1 cellular context compared by ENCODE assay signal in genomic region chr5:72307968-72308852, GRCh38.
TF ChIP-seq lines count a peak whose summit lies in the region.

No MANE protein-coding gene starts in this region.

TF ChIP-seq in HepG2, 621 proteins besides CTCF, POLR2A, EP300 and RAD21 (continued from another document and continues in another):
- TF ChIP-seq ZBTB10 (CRISPR knock-in tag; IDR thresholded peaks at IDR 0.05; ENCODE audit: borderline replicate concordance) (peak; percentile 54; the same call in 1 of the 2 replicates), ZNF20 (CRISPR knock-in tag; IDR thresholded peaks at IDR 0.05) (peak; percentile 55; the same call in 1 of the 2 replicates), HOXA5 (CRISPR knock-in tag; IDR thresholded peaks at IDR 0.05) (no peak; the same call in 1 of the 2 replicates), ZNF775 (CRISPR knock-in tag; IDR thresholded peaks at IDR 0.05; ENCODE audit: borderline replicate concordance) (no peak), ONECUT2 (CRISPR knock-in tag; IDR thresholded peaks at IDR 0.05) (no peak), SRSF4 (IDR thresholded peaks at IDR 0.05; ENCODE audit: low read depth, low read length, poor library complexity, severe bottlenecking) (no peak), FOXM1 (CRISPR knock-in tag; IDR thresholded peaks at IDR 0.05) (no peak; the same call in 1 of the 2 replicates), MYNN (CRISPR knock-in tag; IDR thresholded peaks at IDR 0.05; ENCODE audit: low read depth) (no peak; the same call in 1 of the 2 replicates), ZNF713 (CRISPR knock-in tag; IDR thresholded peaks at IDR 0.05) (peak; percentile 48; the same call in 1 of the 2 replicates), STAT5B (CRISPR knock-in tag; IDR thresholded peaks at IDR 0.05) (no peak), CBX1 (IDR thresholded peaks at IDR 0.05; ENCODE audit: low read depth) (peak; percentile 76), SIN3A (IDR thresholded peaks at IDR 0.05; ENCODE audit: borderline replicate concordance, low read depth, low read length) (peak; percentile 92; the same call in 1 of the 2 replicates), RNF2 (conservative IDR thresholded peaks at IDR 0.05; ENCODE audit: low read depth) (peak; percentile 90; the same call in 1 of the 2 replicates), HNRNPLL (IDR thresholded peaks at IDR 0.05; ENCODE audit: low read depth, low read length, poor library complexity, severe bottlenecking) (peak; percentile 87), PRDM10 (CRISPR knock-in tag; IDR thresholded peaks at IDR 0.05; ENCODE audit: low read depth) (peak; percentile 43; the same call in 1 of the 2 replicates), DMAP1 (CRISPR knock-in tag; IDR thresholded peaks at IDR 0.05) (peak; percentile 91), ESRRA (CRISPR knock-in tag; IDR thresholded peaks at IDR 0.05; ENCODE audit: low read depth) (peak; percentile 44; the same call in 1 of the 2 replicates), ZIK1 (CRISPR knock-in tag; IDR thresholded peaks at IDR 0.05; ENCODE audit: borderline replicate concordance, low read depth) (no peak), BHLHE40 (IDR thresholded peaks at IDR 0.05; ENCODE audit: low read length) (peak; percentile 42; the same call in 1 of the 2 replicates), PHF20 (CRISPR knock-in tag; IDR thresholded peaks at IDR 0.05) (peak; percentile 70), AGO1 (IDR thresholded peaks at IDR 0.05; ENCODE audit: low read depth, low read length, poor library complexity, severe bottlenecking) (no peak), ZNF567 (CRISPR knock-in tag; IDR thresholded peaks at IDR 0.05; ENCODE audit: borderline replicate concordance) (peak; percentile 94), ZNF609 (CRISPR knock-in tag; IDR thresholded peaks at IDR 0.05; ENCODE audit: borderline replicate concordance) (0 out of 2 replicates have a peak, but pooled peaks have one; percentile 36), GTF3A (CRISPR knock-in tag; conservative IDR thresholded peaks at IDR 0.05) (peak; percentile 85; the same call in 1 of the 2 replicates), KLF13 (CRISPR knock-in tag; IDR thresholded peaks at IDR 0.05) (peak; percentile 89; the same call in 1 of the 2 replicates), ARNT2 (CRISPR knock-in tag; IDR thresholded peaks at IDR 0.05; ENCODE audit: low read depth) (peak; percentile 73), CHCHD3 (CRISPR knock-in tag; IDR thresholded peaks at IDR 0.05) (no peak), ZNF142 (CRISPR knock-in tag; IDR thresholded peaks at IDR 0.05) (peak; percentile 27; the same call in 1 of the 2 replicates), USF2 (IDR thresholded peaks at IDR 0.05; ENCODE audit: low read depth, low read length) (no peak), USF2 (CRISPR knock-in tag; IDR thresholded peaks at IDR 0.05; ENCODE audit: borderline replicate concordance) (0 out of 2 replicates have a peak, but pooled peaks have one; percentile 23), HDAC1 (CRISPR knock-in tag; IDR thresholded peaks at IDR 0.05) (peak; percentile 94), ZNF788 (CRISPR knock-in tag; IDR thresholded peaks at IDR 0.05; ENCODE audit: borderline replicate concordance) (peak; percentile 87), KLF11 (CRISPR knock-in tag; IDR thresholded peaks at IDR 0.05) (0 out of 2 replicates have a peak, but pooled peaks have one; percentile 44), SRF (IDR thresholded peaks at IDR 0.05; ENCODE audit: low read depth, low read length) (no peak), MXI1 (IDR thresholded peaks at IDR 0.05; ENCODE audit: borderline replicate concordance, low read depth, low read length) (peak; percentile 78; the same call in 2 of the 3 replicates), ZNF605 (CRISPR knock-in tag; IDR thresholded peaks at IDR 0.05) (peak; percentile 73; the same call in 1 of the 2 replicates), DRAP1 (CRISPR knock-in tag; IDR thresholded peaks at IDR 0.05) (peak; percentile 96), ZNF598 (CRISPR knock-in tag; IDR thresholded peaks at IDR 0.05; ENCODE audit: borderline replicate concordance) (peak; percentile 86; the same call in 1 of the 2 replicates), TSC22D2 (CRISPR knock-in tag; IDR thresholded peaks at IDR 0.05; ENCODE audit: borderline replicate concordance) (peak; percentile 86; the same call in 1 of the 2 replicates), ADNP (CRISPR knock-in tag; IDR thresholded peaks at IDR 0.05) (no peak), PITX1 (CRISPR knock-in tag; IDR thresholded peaks at IDR 0.05) (peak; percentile 60; the same call in 1 of the 2 replicates), ZSCAN22 (CRISPR knock-in tag; IDR thresholded peaks at IDR 0.05) (peak; percentile 68; the same call in 1 of the 2 replicates)
